Comparison of ENCODE assay signal across 8 cellular contexts in the genomic region with DNA sequence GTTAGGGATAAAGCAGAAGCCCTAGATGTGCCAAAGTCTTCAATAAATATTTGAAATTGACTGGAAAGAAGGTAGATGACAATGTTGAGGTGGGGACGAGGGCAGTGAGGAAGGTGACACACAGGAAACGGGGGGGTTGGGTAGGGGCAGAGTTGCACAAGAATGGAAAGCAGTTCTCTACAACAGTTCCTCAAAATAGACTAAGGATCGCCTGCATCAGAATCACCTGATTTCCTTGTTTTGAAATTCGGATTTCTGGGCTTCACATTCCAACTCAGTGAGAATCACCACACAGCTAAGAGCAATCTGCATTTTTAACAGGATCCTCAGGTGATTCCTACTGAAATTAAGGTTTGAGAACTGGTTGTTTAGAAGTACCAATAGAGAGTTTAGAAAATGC.
DNase-seq lines count a peak whose midpoint lies in the region; ATAC-seq and TF ChIP-seq lines count a peak whose summit lies in the region.

No MANE protein-coding gene starts in this region.

- H3K4me2 ChIP-seq in mammary epithelial cell (ENCODE audit: insufficient read depth, low read depth, low read length) = peak overlapping the region; percentile 65
- no peak overlapping the region for H3K4me2 ChIP-seq in mesendoderm (ENCODE audit: low read length)

- H2BK5ac ChIP-seq in mesendoderm (ENCODE audit: low read length) = no peak overlapping the region

- peaks cover 32% of the 10 kb centered on the region for H3K79me2 ChIP-seq in mammary epithelial cell (ENCODE audit: insufficient read depth, low read length)
- peaks cover 12% of the 10 kb centered on the region for H3K79me2 ChIP-seq in mesendoderm (ENCODE audit: control insufficient read depth, insufficient read depth, low read length)

- DNase-seq in NCI-H226 = peak; percentile 43
- DNase-seq in mammary epithelial cell = peak; percentile 83
- DNase-seq in mesendoderm = peak; percentile 92
- no peak for DNase-seq in posterior vena cava (ENCODE audit: low spot score)
- DNase-seq in retina = no peak
- DNase-seq in DMS153 (lab: John Stamatoyannopoulos, UW) = no peak

- CTCF ChIA-PET in mammary epithelial cell (lab: Charles Lee; ENCODE audit: low non-redundant PET) = interaction anchor here (0.7 kb wide), 1 partner anchor 277 kb away, joined by 3 read pairs; no protein-coding TSS in a partner anchor

- no peaks in the 10 kb centered on the region for H3K9me3 ChIP-seq in mammary epithelial cell (replicated peaks; ENCODE audit: insufficient read depth, low read length)

- H3K27me3 ChIP-seq in mammary epithelial cell (ENCODE audit: insufficient read depth, low read length) = no peaks in the 10 kb centered on the region
- no peaks in the 10 kb centered on the region for H3K27me3 ChIP-seq in mesendoderm (ENCODE audit: insufficient read depth, low read length, poor library complexity)

- H3K56ac ChIP-seq in mesendoderm (ENCODE audit: low read length) = peak overlapping the region; percentile 58

- BruUV-seq in mammary epithelial cell (replicated peaks; lab: Mats Ljungman, UMichigan) = no TSS peak

- in situ Hi-C loops in mammary epithelial cell (cut with MboI; ENCODE audit: low sequenced_read_pairs in 2 of 2) = loop anchor here (5.0 to 25.0 kb wide), 3 partner anchors 234 to 462 kb away; no protein-coding TSS in a partner anchor

- H3K36me3 ChIP-seq in mammary epithelial cell (ENCODE audit: insufficient read depth, low read length) = no peaks in the 10 kb centered on the region
- H3K36me3 ChIP-seq in mesendoderm (ENCODE audit: control insufficient read depth, insufficient read depth, low read length) = no peaks in the 10 kb centered on the region

- no peak for TF ChIP-seq CTCF in mammary epithelial cell (conservative IDR thresholded peaks at IDR 0.05 in 1 of 2, IDR thresholded peaks at IDR 0.05 in 1 of 2; ENCODE audit: extremely low read depth in 1 of 2, insufficient read depth in 1 of 2, low read depth in 1 of 2, low read length in 2 of 2)

- H3K79me1 ChIP-seq in mesendoderm (ENCODE audit: low read length) = peaks cover 7% of the 10 kb centered on the region

- H4K20me1 ChIP-seq in mammary epithelial cell (ENCODE audit: insufficient read depth, low read length) = no peaks in the 10 kb centered on the region

- 0% methylated on average over 3 of the region's 4 CpGs for WGBS in mammary epithelial cell (ENCODE audit: low coverage, missing lambda C conversion rate)
- WGBS in mesendoderm (ENCODE audit: extremely low coverage, insufficient coverage, low lambda C conversion rate) = no CpG with 5 or more reads among the region's 4 CpGs

- intact Hi-C loops in mammary epithelial cell (cut with micrococcal nuclease) (loop anchor here (2.0 kb wide), 1 partner anchor 86 kb away; a partner anchor contains a TSS), posterior vena cava (cut with DNase I) (no loop called here)

- no peak overlapping the region for H4K5ac ChIP-seq in mesendoderm (ENCODE audit: low read length)

- no peak overlapping the region for H2BK120ac ChIP-seq in mesendoderm (ENCODE audit: low read depth, low read length)

- no peak overlapping the region for H4K8ac ChIP-seq in mesendoderm (ENCODE audit: low read depth, low read length)

- H3K23ac ChIP-seq in mesendoderm (ENCODE audit: low read length) = no peak overlapping the region

- H3K4ac ChIP-seq in mesendoderm (ENCODE audit: low read depth, low read length) = no peak overlapping the region

- dilution Hi-C loops in mammary epithelial cell (cut with HindIII; ENCODE audit: low sequenced_read_pairs) = no loop called here

- H3K4me1 ChIP-seq in mammary epithelial cell (ENCODE audit: insufficient read depth, low read length) (peaks cover 26% of the 10 kb centered on the region), mesendoderm (ENCODE audit: control insufficient read depth, low read depth, low read length) (peaks cover 12% of the 10 kb centered on the region)

- H2AK5ac ChIP-seq in mesendoderm (ENCODE audit: low read length) = no peak overlapping the region

- no peak overlapping the region for H2BK15ac ChIP-seq in mesendoderm (replicated peaks; ENCODE audit: low read depth)

- ATAC-seq in GM19395 (IDR thresholded peaks at IDR 0.05; ENCODE audit: unreplicated experiment) = peak; percentile 59
- no peak for ATAC-seq in GM19455 (IDR thresholded peaks at IDR 0.05; ENCODE audit: unreplicated experiment)

- H3K18ac ChIP-seq in mesendoderm (ENCODE audit: low read length) = peak overlapping the region; percentile 1

- H3K9ac ChIP-seq in mammary epithelial cell (ENCODE audit: insufficient read depth, low read length) = peak overlapping the region; percentile 26
- H3K9ac ChIP-seq in mesendoderm (ENCODE audit: low read length) = peak overlapping the region; percentile 33

- H2AFZ ChIP-seq in mammary epithelial cell (ENCODE audit: low read depth, low read length) = no peak overlapping the region

- H3K27ac ChIP-seq in mammary epithelial cell (ENCODE audit: insufficient read depth, low read depth, low read length) = peak overlapping the region; percentile 78
- peak overlapping the region; percentile 75 for H3K27ac ChIP-seq in mesendoderm (ENCODE audit: low read depth, low read length)

- peak overlapping the region in 1 of 3 experiments; percentile 5 for H3K4me3 ChIP-seq in mammary epithelial cell (replicated peaks in 1 of 3; ENCODE audit: insufficient read depth in 1 of 3, low read depth in 2 of 3, low read length in 3 of 3)
- no peak overlapping the region for H3K4me3 ChIP-seq in mesendoderm (ENCODE audit: low read length)

Comparison
In these comparisons a context has a peak if more than half of its experiments do, and no peak if none do; other contexts are left out.
1. DNase-seq: peak in NCI-H226 (single experiment), mammary epithelial cell (single experiment) and mesendoderm (single experiment); none in posterior vena cava (single experiment), retina (single experiment) and DMS153 (single experiment).